Comparison of ENCODE assay signal across 21 cellular contexts in the genomic region with DNA sequence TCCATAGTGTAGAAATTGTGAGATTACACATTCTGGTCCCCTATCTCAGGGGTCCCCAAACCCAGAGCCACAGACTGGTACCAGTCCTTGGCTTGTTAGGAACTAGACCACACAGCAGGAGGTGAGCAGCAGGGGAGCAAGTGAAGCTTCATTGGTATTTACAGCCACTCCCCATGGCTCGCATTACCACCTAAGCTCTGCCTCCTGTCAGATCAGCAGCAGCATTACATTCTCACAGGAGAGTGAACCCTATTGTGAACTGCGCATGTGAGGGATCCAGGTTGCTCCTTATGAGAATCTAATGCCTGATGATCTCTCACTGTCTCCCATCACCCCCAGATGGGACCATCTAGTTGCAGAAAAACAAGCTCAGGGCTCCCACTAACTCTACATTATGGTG.
DNase-seq lines count a peak whose midpoint lies in the region; TF ChIP-seq lines count a peak whose summit lies in the region.
"Had no signal": no experiment of that assay in that cellular context is flagged by ENCODE, and none has a peak within 500 bp of the region (broad histone marks: within the 10 kb centered on the region; RNA-seq: fewer than 3 reads in every experiment).

No MANE protein-coding gene starts in this region.

- no peaks in the 10 kb centered on the region for H3K79me2 ChIP-seq in GM23248 (ENCODE audit: insufficient read depth)

- no peaks in the 10 kb centered on the region for H3K36me3 ChIP-seq in neutrophil
- no peaks in the 10 kb centered on the region for H3K36me3 ChIP-seq in GM23248 (ENCODE audit: low read depth)
- H3K36me3 ChIP-seq: thyroid gland had no signal

- no peaks in the 10 kb centered on the region for H3K27me3 Mint-ChIP-seq in activated CD4-positive, alpha-beta memory T cell treated with anti-CD3 and anti-CD28 coated beads for 36 hours
- peaks cover 1% of the 10 kb centered on the region for H3K27me3 Mint-ChIP-seq in activated CD4-positive, alpha-beta memory T cell treated with anti-CD3 and anti-CD28 coated beads, Interleukin-2, amount 10 ng/mL, durations not matched to agents 7 days and 5 days
- H3K27me3 Mint-ChIP-seq: activated naive CD8-positive, alpha-beta T cell treated with anti-CD3 and anti-CD28 coated beads for 36 hours; progenitor cell of endocrine pancreas had no signal

- peak overlapping the region; percentile 93 for H3K27ac ChIP-seq in neutrophil
- no peak overlapping the region for H3K27ac ChIP-seq in caudate nucleus (ENCODE audit: low read depth, low read length)
- H3K27ac ChIP-seq in GM23248: no peak overlapping the region
- H3K27ac ChIP-seq: thyroid gland had no signal

- intact Hi-C loops in activated CD4-positive, alpha-beta memory T cell treated with anti-CD3 and anti-CD28 coated beads for 36 hours (cut with micrococcal nuclease): no loop called here

- in situ Hi-C loops in GM23248 (cut with MboI): no loop called here

- no peaks in the 10 kb centered on the region for H3F3A ChIP-seq in GM23248 (ENCODE audit: insufficient read depth)

- peaks cover 85 to 88% of the 10 kb centered on the region in 2 experiments for H3K4me1 ChIP-seq in neutrophil (ENCODE audit: control insufficient read depth in 1 of 2, insufficient read depth in 1 of 2, low read depth in 1 of 2, low read length in 1 of 2)
- H3K4me1 ChIP-seq in GM23248 (ENCODE audit: insufficient read depth): peaks cover 8% of the 10 kb centered on the region

- CTCF ChIA-PET in activated CD4-positive, alpha-beta memory T cell treated with anti-CD3 and anti-CD28 coated beads for 36 hours (lab: Charles Lee): no interaction called here
- CTCF ChIA-PET in activated CD4-positive, alpha-beta memory T cell treated with anti-CD3 and anti-CD28 coated beads, Interleukin-2, amount 10 ng/mL, durations not matched to agents 7 days and 5 days (lab: Charles Lee): interaction anchor here (1.0 to 1.5 kb wide), 2 partner anchors 16 to 244 kb away, joined by 3 to 4 read pairs; no protein-coding TSS in a partner anchor

- no peaks in the 10 kb centered on the region for H3K9me3 ChIP-seq in neutrophil
- H3K9me3 ChIP-seq in GM23248 (ENCODE audit: low read depth): no peaks in the 10 kb centered on the region
- H3K9me3 ChIP-seq: thyroid gland had no signal

- no peak overlapping the region for H2AFZ ChIP-seq in GM23248

- 100% methylated on average over 2 of the region's 2 CpGs for WGBS in GM23248 (ENCODE audit: low coverage in 1 of 2, low lambda C conversion rate in 2 of 2, missing lambda C conversion rate in 2 of 2), 2 experiments

- no peak overlapping the region for H3K9ac ChIP-seq in GM23248

- H3K4me1 Mint-ChIP-seq in activated CD4-positive, alpha-beta memory T cell treated with anti-CD3 and anti-CD28 coated beads for 36 hours (ENCODE audit: low read depth): peaks cover 59% of the 10 kb centered on the region
- H3K4me1 Mint-ChIP-seq in activated CD4-positive, alpha-beta memory T cell treated with anti-CD3 and anti-CD28 coated beads, Interleukin-2, amount 10 ng/mL, durations not matched to agents 7 days and 5 days: peaks cover 56% of the 10 kb centered on the region

- POLR2A ChIA-PET in activated CD4-positive, alpha-beta memory T cell treated with anti-CD3 and anti-CD28 coated beads for 36 hours (lab: Charles Lee): no interaction called here
- POLR2A ChIA-PET in activated CD4-positive, alpha-beta memory T cell treated with anti-CD3 and anti-CD28 coated beads, Interleukin-2, amount 10 ng/mL, durations not matched to agents 7 days and 5 days (lab: Charles Lee): interaction anchor here (0.6 kb wide), 1 partner anchor 864 kb away, joined by 3 read pairs; no protein-coding TSS in a partner anchor

- no peak overlapping the region for H3K4me2 ChIP-seq in GM23248 (ENCODE audit: unreplicated experiment)

- H3K4me3 ChIP-seq in GM12865 (ENCODE audit: low read depth, low read length) (no peak overlapping the region), neutrophil (ENCODE audit: low read depth in 1 of 2, low read length in 1 of 2) (no peak overlapping the region), GM23248 (no peak overlapping the region)
- H3K4me3 ChIP-seq: lung, thyroid gland had no signal

- TF ChIP-seq CTCF in GM12865 (IDR thresholded peaks at IDR 0.05; ENCODE audit: insufficient read depth, low read depth, low read length, missing control alignments) (no peak), neutrophil (IDR thresholded peaks at IDR 0.05) (no peak)

- H3K27ac Mint-ChIP-seq in activated CD4-positive, alpha-beta memory T cell treated with anti-CD3 and anti-CD28 coated beads for 36 hours: peak overlapping the region; percentile 44
- H3K27ac Mint-ChIP-seq in activated CD4-positive, alpha-beta memory T cell treated with anti-CD3 and anti-CD28 coated beads, Interleukin-2, amount 10 ng/mL, durations not matched to agents 7 days and 5 days: no peak overlapping the region
- H3K27ac Mint-ChIP-seq: activated naive CD8-positive, alpha-beta T cell treated with anti-CD3 and anti-CD28 coated beads for 36 hours; H9; immature natural killer cell; progenitor cell of endocrine pancreas had no signal

- H3K9me2 ChIP-seq in GM23248 (ENCODE audit: insufficient read depth): no peaks in the 10 kb centered on the region

- H3K27me3 ChIP-seq in neutrophil: no peaks in the 10 kb centered on the region
- no peaks in the 10 kb centered on the region for H3K27me3 ChIP-seq in GM23248 (replicated peaks; ENCODE audit: insufficient read depth)
- H3K27me3 ChIP-seq: thyroid gland had no signal

- H3K36me3 Mint-ChIP-seq in activated CD4-positive, alpha-beta memory T cell treated with anti-CD3 and anti-CD28 coated beads for 36 hours: no peaks in the 10 kb centered on the region
- H3K36me3 Mint-ChIP-seq in activated CD4-positive, alpha-beta memory T cell treated with anti-CD3 and anti-CD28 coated beads, Interleukin-2, amount 10 ng/mL, durations not matched to agents 7 days and 5 days (ENCODE audit: low read depth): no peaks in the 10 kb centered on the region
- H3K36me3 Mint-ChIP-seq: immature natural killer cell, naive B cell had no signal

- no peaks in the 10 kb centered on the region for H4K20me1 ChIP-seq in GM23248 (ENCODE audit: insufficient read depth)

- no peak for DNase-seq in activated CD4-positive, alpha-beta memory T cell treated with anti-CD3 and anti-CD28 coated beads for 36 hours
- no peak for DNase-seq in activated CD4-positive, alpha-beta memory T cell treated with anti-CD3 and anti-CD28 coated beads, Interleukin-2, amount 10 ng/mL, durations not matched to agents 7 days and 5 days
- DNase-seq in GM12865 (ENCODE audit: low read depth) (peak; percentile 31), OCI-M1 (lab: John Stamatoyannopoulos, UW) (peak; percentile 35), caudate nucleus (lab: John Stamatoyannopoulos, UW) (no peak), GOT3 (lab: John Stamatoyannopoulos, UW) (no peak), GM23248 (no peak)
- DNase-seq: activated CD4-positive, alpha-beta T cell treated with anti-CD3 and anti-CD28 coated beads, Interleukin-2, amount 50 U/mL, for 4 hours; activated naive CD8-positive, alpha-beta T cell treated with anti-CD3 and anti-CD28 coated beads for 36 hours; activated T-cell treated with anti-CD3 and anti-CD28 coated beads, Interleukin-2, amount 50 U/mL, for 4 hours; glutamatergic neuron; H9; immature natural killer cell; naive B cell; NCI-H187; NCI-H774; RPMI8226; thyroid gland had no signal

- no peaks in the 10 kb centered on the region for H3K9me3 Mint-ChIP-seq in activated CD4-positive, alpha-beta memory T cell treated with anti-CD3 and anti-CD28 coated beads for 36 hours
- no peaks in the 10 kb centered on the region for H3K9me3 Mint-ChIP-seq in activated CD4-positive, alpha-beta memory T cell treated with anti-CD3 and anti-CD28 coated beads, Interleukin-2, amount 10 ng/mL, durations not matched to agents 7 days and 5 days
- H3K9me3 Mint-ChIP-seq: activated naive CD8-positive, alpha-beta T cell treated with anti-CD3 and anti-CD28 coated beads for 36 hours; activated T-cell treated with anti-CD3 and anti-CD28 coated beads, Interleukin-2, amount 50 U/mL, for 4 hours; immature natural killer cell; naive B cell had no signal

- H3K4me3 Mint-ChIP-seq in activated CD4-positive, alpha-beta memory T cell treated with anti-CD3 and anti-CD28 coated beads for 36 hours: no peak overlapping the region
- H3K4me3 Mint-ChIP-seq in activated CD4-positive, alpha-beta memory T cell treated with anti-CD3 and anti-CD28 coated beads, Interleukin-2, amount 10 ng/mL, durations not matched to agents 7 days and 5 days: no peak overlapping the region
- H3K4me3 Mint-ChIP-seq: activated naive CD8-positive, alpha-beta T cell treated with anti-CD3 and anti-CD28 coated beads for 36 hours; activated T-cell treated with anti-CD3 and anti-CD28 coated beads, Interleukin-2, amount 50 U/mL, for 4 hours; H9; immature natural killer cell; naive B cell had no signal

Comparison
In these comparisons a context has a peak if more than half of its experiments do, and no peak if none do; other contexts are left out.
1. DNase-seq: peak in GM12865 (single experiment) and OCI-M1 (single experiment); none in activated CD4-positive, alpha-beta memory T cell treated with anti-CD3 and anti-CD28 coated beads for 36 hours (single experiment), activated CD4-positive, alpha-beta memory T cell treated with anti-CD3 and anti-CD28 coated beads, Interleukin-2, amount 10 ng/mL, durations not matched to agents 7 days and 5 days (single experiment), caudate nucleus (0 of 61), GOT3 (single experiment) and GM23248 (single experiment).